Comparison of ENCODE assay signal across 8 cellular contexts in the genomic region with DNA sequence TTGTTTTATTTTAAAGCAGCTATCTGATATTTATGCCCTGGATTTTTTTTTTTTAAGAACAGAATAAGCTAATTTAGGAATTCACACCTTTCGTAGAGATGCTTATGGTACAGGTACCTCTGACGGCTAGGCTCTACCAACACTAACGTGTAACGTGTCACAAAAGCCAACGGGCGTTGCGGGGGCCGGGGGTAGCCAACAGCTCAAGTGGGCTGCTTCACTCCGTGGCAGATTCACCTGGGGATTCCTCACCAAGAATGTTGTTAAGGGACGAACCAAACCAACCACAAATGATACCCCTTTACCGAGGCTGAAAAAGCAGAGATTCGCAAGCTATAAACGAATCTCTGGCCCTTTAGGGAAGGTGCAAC. TPM values are rescaled to one million over a fixed set of nuclear protein-coding genes. Genes with fewer than 3 reads are reported as not detected.
DNase-seq lines count a peak whose midpoint lies in the region; ATAC-seq, FAIRE-seq and TF ChIP-seq lines count a peak whose summit lies in the region.

No MANE protein-coding gene starts in this region.

- H3K4me1 Mint-ChIP-seq in activated T-cell treated with anti-CD3 and anti-CD28 coated beads, Interleukin-2, amount 50 U/mL, for 4 hours (ENCODE audit: low read depth): peaks cover 50% of the 10 kb centered on the region

- no peaks in the 10 kb centered on the region for H3K9me3 Mint-ChIP-seq in activated T-cell treated with anti-CD3 and anti-CD28 coated beads, Interleukin-2, amount 50 U/mL, for 4 hours

- H4K20me1 ChIP-seq in hepatocyte (ENCODE audit: insufficient read depth, poor library complexity, severe bottlenecking): peaks cover 10% of the 10 kb centered on the region

- H3K27me3 ChIP-seq in heart right ventricle (no peaks in the 10 kb centered on the region), hepatocyte (no peaks in the 10 kb centered on the region)

- H3K36me3 ChIP-seq in heart right ventricle (no peaks in the 10 kb centered on the region), hepatocyte (replicated peaks; ENCODE audit: insufficient read depth, low read depth) (no peaks in the 10 kb centered on the region)

- H3K27ac ChIP-seq in heart right ventricle (peak overlapping the region; percentile 74 to 98 (median 96)), hepatocyte (peak overlapping the region; percentile 100)

- no peaks in the 10 kb centered on the region for H3K9me2 ChIP-seq in hepatocyte (replicated peaks; ENCODE audit: insufficient read depth)

- TF ChIP-seq CTCF in heart right ventricle (IDR thresholded peaks at IDR 0.05): no peak
- no peak for TF ChIP-seq CTCF in hepatocyte (IDR thresholded peaks at IDR 0.05; ENCODE audit: poor library complexity)

- peak overlapping the region; percentile 89 for H3K4me3 Mint-ChIP-seq in activated T-cell treated with anti-CD3 and anti-CD28 coated beads, Interleukin-2, amount 50 U/mL, for 4 hours

- FAIRE-seq in urothelium cell line (lab: Jason Lieb, UNC): no peak

- peaks cover 2% of the 10 kb centered on the region for H3K36me3 Mint-ChIP-seq in activated T-cell treated with anti-CD3 and anti-CD28 coated beads, Interleukin-2, amount 50 U/mL, for 4 hours (ENCODE audit: insufficient read depth)

- 6 to 7% methylated on average over 13 of the region's 13 CpGs for WGBS in heart right ventricle, 2 donors
- 2% methylated on average over 13 of the region's 13 CpGs for WGBS in hepatocyte (ENCODE audit: low lambda C conversion rate, missing lambda C conversion rate)

- H3K79me2 ChIP-seq in hepatocyte: peaks cover 62% of the 10 kb centered on the region

- intact Hi-C loops in heart right ventricle (cut with DNase I) (no loop called here), Right ventricle myocardium inferior (cut with DNase I) (no loop called here)

- H3K4me3 ChIP-seq in heart right ventricle: peak overlapping the region; percentile 68 to 95 (median 88)
- H3K4me3 ChIP-seq in hepatocyte: peak overlapping the region; percentile 93

- peak overlapping the region; percentile 91 for H3K4me2 ChIP-seq in hepatocyte

- H3K9me3 ChIP-seq in heart right ventricle: no peaks in the 10 kb centered on the region
- no peaks in the 10 kb centered on the region for H3K9me3 ChIP-seq in hepatocyte (ENCODE audit: low read depth)

- DNase-seq in heart right ventricle (no peak), Right ventricle myocardium inferior (ENCODE audit: missing footprints) (no peak), hepatocyte (ENCODE audit: low spot score) (no peak), urothelium cell line (ENCODE audit: low spot score) (no peak)
- DNase-seq in activated T-cell treated with anti-CD3 and anti-CD28 coated beads, Interleukin-2, amount 50 U/mL, for 4 hours: no peak
- peak; percentile 4 for DNase-seq in stimulated activated CD4-positive, alpha-beta T cell treated with anti-CD3 and anti-CD28 coated beads, Interleukin-1b, Interleukin-23, amount 100 ng/mL, for 48 hours

- H2AFZ ChIP-seq in hepatocyte: peak overlapping the region; percentile 88

- H3K4me1 ChIP-seq in heart right ventricle (peaks cover 0 to 56% (median 44%) of the 10 kb centered on the region in 9 donors), hepatocyte (ENCODE audit: insufficient read depth) (peaks cover 25% of the 10 kb centered on the region)

- ATAC-seq in heart right ventricle: no peak
- no peak for ATAC-seq in Right ventricle myocardium inferior
- ATAC-seq in activated T-cell treated with anti-CD3 and anti-CD28 coated beads, Interleukin-2, amount 50 U/mL, for 4 hours: no peak
- no peak for ATAC-seq in GM21381 (IDR thresholded peaks at IDR 0.05; ENCODE audit: unreplicated experiment)
- no peak for ATAC-seq in GM19324 (IDR thresholded peaks at IDR 0.05; ENCODE audit: low FRiP score, unreplicated experiment)

- peaks cover 2% of the 10 kb centered on the region for H3K27me3 Mint-ChIP-seq in activated T-cell treated with anti-CD3 and anti-CD28 coated beads, Interleukin-2, amount 50 U/mL, for 4 hours (ENCODE audit: low read depth)

RNA-seq across cellular contexts. Expression of a gene that starts 1.0 kb away (rescaled TPM):
- total RNA-seq in heart right ventricle: 10 to 100 TPM; 23.5 to 36.0 (median 28.1) TPM
- 10 to 100 TPM in 1 of 2 donors, 1 to 10 TPM in 1; 5.3 to 13.2 TPM for polyA plus RNA-seq in heart right ventricle
- 29.1 TPM for total RNA-seq in Right ventricle myocardium inferior
- total RNA-seq in activated T-cell treated with anti-CD3 and anti-CD28 coated beads, Interleukin-2, amount 50 U/mL, for 4 hours: 10 to 100 TPM; 12.7 to 14.2 (median 14.1) TPM
- 17.3 and 25.7 TPM in 2 replicates for total RNA-seq in hepatocyte
- polyA plus RNA-seq in hepatocyte: 7.0 and 8.5 TPM in 2 replicates
